ENCODE assay signal across 26 cellular contexts in the genomic region with DNA sequence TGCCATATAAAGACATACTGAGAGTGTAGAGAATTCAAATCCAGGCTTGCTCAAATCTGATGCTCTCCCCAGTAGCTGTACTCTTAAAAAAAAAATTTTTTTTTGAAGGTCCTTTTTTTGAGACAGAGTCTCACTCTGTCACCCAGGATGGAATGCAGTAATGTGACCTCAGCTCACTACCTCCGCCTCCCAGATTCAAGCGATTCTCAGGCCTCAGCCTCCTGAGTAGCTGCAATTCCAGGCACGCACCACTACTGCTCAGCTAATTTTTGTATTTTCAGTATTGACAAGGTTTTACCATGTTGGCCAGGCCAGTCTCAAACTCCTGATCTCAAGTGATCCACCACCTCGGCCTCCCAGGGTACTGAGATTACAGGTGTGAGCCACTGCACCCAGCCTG. TPM values are rescaled to one million over a fixed set of nuclear protein-coding genes. Genes with fewer than 3 reads are reported as not detected.
DNase-seq lines count a peak whose midpoint lies in the region; ATAC-seq, FAIRE-seq and TF ChIP-seq lines count a peak whose summit lies in the region.
"Had no signal": no experiment of that assay in that cellular context is flagged by ENCODE, and none has a peak within 500 bp of the region (broad histone marks: within the 10 kb centered on the region; RNA-seq: fewer than 3 reads in every experiment).

No MANE protein-coding gene starts in this region.

- no peak for FAIRE-seq in K562 (lab: Jason Lieb, UNC)
- FAIRE-seq: G401.6 had no signal

- H3K36me3 ChIP-seq in K562 (ENCODE audit: control insufficient read depth, insufficient read depth, low read length) (no peaks in the 10 kb centered on the region), gastrocnemius medialis (peaks cover 0 to 78% of the 10 kb centered on the region in 2 donors)
- H3K36me3 ChIP-seq: BLaER1 treated with 17β-estradiol and CSF1 and Interleukin-3, amounts not matched to agents 10 nM and 100 nM; Peyer's patch had no signal

- H3K4me1 Mint-ChIP-seq in activated naive CD4-positive, alpha-beta T cell treated with anti-CD3 and anti-CD28 coated beads, Interleukin-2, amount 50 U/mL, for 24 hours = peaks cover 12% of the 10 kb centered on the region

- H3K9ac ChIP-seq in K562 (ENCODE audit: insufficient read depth in 1 of 2, low read depth in 2 of 2, low read length in 2 of 2) = no peak overlapping the region
- H3K9ac ChIP-seq: BLaER1 treated with 17β-estradiol and CSF1 and Interleukin-3, amounts not matched to agents 10 nM and 100 nM had no signal

- no peak for TF ChIP-seq RAD21 in K562 (CRISPR knock-in tag; conservative IDR thresholded peaks at IDR 0.05 in 1 of 2, IDR thresholded peaks at IDR 0.05 in 1 of 2)

- no peaks in the 10 kb centered on the region for H3K9me3 ChIP-seq in K562 (replicated peaks; ENCODE audit: control insufficient read depth, insufficient read depth, low read depth, low read length)
- H3K9me3 ChIP-seq in gastrocnemius medialis = no peaks in the 10 kb centered on the region
- H3K9me3 ChIP-seq: Peyer's patch, SJCRH30 had no signal

- H3K4me2 ChIP-seq in K562 (ENCODE audit: insufficient read depth, low read length) = no peak overlapping the region
- H3K4me2 ChIP-seq: BLaER1 treated with 17β-estradiol and CSF1 and Interleukin-3, amounts not matched to agents 10 nM and 100 nM had no signal

- H3K27ac ChIP-seq in K562 (ENCODE audit: extremely low read depth, low read depth, low read length) = no peak overlapping the region
- peak overlapping the region; percentile 32 to 74 (median 53) for H3K27ac ChIP-seq in gastrocnemius medialis
- H3K27ac ChIP-seq: 22Rv1; BLaER1 treated with 17β-estradiol and CSF1 and Interleukin-3, amounts not matched to agents 10 nM and 100 nM; SJCRH30 had no signal

- H3K79me2 ChIP-seq in K562 (ENCODE audit: control insufficient read depth, insufficient read depth, low read length) = no peaks in the 10 kb centered on the region

- peaks cover 1% of the 10 kb centered on the region for H3K27me3 Mint-ChIP-seq in activated naive CD4-positive, alpha-beta T cell treated with anti-CD3 and anti-CD28 coated beads, Interleukin-2, amount 50 U/mL, for 24 hours

- TF ChIP-seq EP300 in K562 (IDR thresholded peaks at IDR 0.05; ENCODE audit: low read length) = no peak

- H4K20me1 ChIP-seq in K562 (replicated peaks; ENCODE audit: control insufficient read depth, insufficient read depth, low read length) = no peaks in the 10 kb centered on the region
- H4K20me1 ChIP-seq: BLaER1 treated with 17β-estradiol and CSF1 and Interleukin-3, amounts not matched to agents 10 nM and 100 nM had no signal

- WGBS in K562 (ENCODE audit: insufficient coverage, low coverage, missing lambda C conversion rate) = 4% methylated on average over 4 of the region's 4 CpGs

- no peak overlapping the region for H2AFZ ChIP-seq in K562 (ENCODE audit: low read depth, low read length)

- TF ChIP-seq CTCF in K562 (IDR thresholded peaks at IDR 0.05 in 2 of 3, conservative IDR thresholded peaks at IDR 0.05 in 1 of 3; ENCODE audit: insufficient read depth in 2 of 3, low read depth in 1 of 3, low read length in 3 of 3) (no peak), gastrocnemius medialis (IDR thresholded peaks at IDR 0.05 in 4 of 5, conservative IDR thresholded peaks at IDR 0.05 in 1 of 5) (no peak)

- H3K4me1 ChIP-seq in K562 (replicated peaks in 1 of 2; ENCODE audit: control insufficient read depth in 2 of 2, insufficient read depth in 2 of 2, low read length in 2 of 2) = peaks cover 0 to 16% of the 10 kb centered on the region in 2 experiments; a peak in 3 of 5 replicates
- H3K4me1 ChIP-seq in gastrocnemius medialis = peaks cover 1 to 17% of the 10 kb centered on the region in 2 donors
- H3K4me1 ChIP-seq: BLaER1 treated with 17β-estradiol and CSF1 and Interleukin-3, amounts not matched to agents 10 nM and 100 nM; SJCRH30 had no signal

- no peak overlapping the region for H3K27ac Mint-ChIP-seq in activated naive CD4-positive, alpha-beta T cell treated with anti-CD3 and anti-CD28 coated beads, Interleukin-2, amount 50 U/mL, for 24 hours
- H3K27ac Mint-ChIP-seq: HFFc6 had no signal

- H3K4me3 ChIP-seq in K562 (no peak overlapping the region), gastrocnemius medialis (no peak overlapping the region)
- H3K4me3 ChIP-seq: BLaER1 treated with 17β-estradiol and CSF1 and Interleukin-3, amounts not matched to agents 10 nM and 100 nM; Peyer's patch; SJCRH30 had no signal

- intact Hi-C loops in K562 (cut with micrococcal nuclease) = no loop called here
- intact Hi-C loops in gastrocnemius medialis (cut with DNase I; ENCODE audit: low total_unique reads) = no loop called here

- in situ Hi-C loops in K562 (cut with MboI) (no loop called here), gastrocnemius medialis (cut with MboI; ENCODE audit: low sequenced_read_pairs in 4 of 4) (loop anchor here in 1 of 4 donors (10.0 kb wide), 1 partner anchor 58 kb away; no protein-coding TSS in a partner anchor)

- BruUV-seq in K562 (replicated peaks; lab: Mats Ljungman, UMichigan) = no TSS peak

- peaks cover 4% of the 10 kb centered on the region for H3K9me1 ChIP-seq in K562 (ENCODE audit: control insufficient read depth, insufficient read depth, low read length)

- POLR2A ChIA-PET in K562 (lab: Yijun Ruan, JAX) = interaction anchor here (0.6 kb wide), 1 partner anchor 69 kb away, joined by 3 read pairs; no protein-coding TSS in a partner anchor

- H3K9me3 Mint-ChIP-seq in activated naive CD4-positive, alpha-beta T cell treated with anti-CD3 and anti-CD28 coated beads, Interleukin-2, amount 50 U/mL, for 24 hours = no peaks in the 10 kb centered on the region
- H3K9me3 Mint-ChIP-seq: CD8-positive, alpha-beta memory T cell; HFFc6 had no signal

- peak; percentile 25; the same call in 2 of the 3 replicates for ATAC-seq in K562
- ATAC-seq in gastrocnemius medialis = no peak
- no peak for ATAC-seq in HG03108 (IDR thresholded peaks at IDR 0.05; ENCODE audit: unreplicated experiment)

- H3K27me3 ChIP-seq in K562 (ENCODE audit: control insufficient read depth in 2 of 2, insufficient read depth in 2 of 2, low read length in 2 of 2) (peaks cover 54 to 78% of the 10 kb centered on the region in 2 experiments), gastrocnemius medialis (no peaks in the 10 kb centered on the region)
- H3K27me3 ChIP-seq: Peyer's patch, SJCRH30 had no signal

- TF ChIP-seq POLR2A in K562 (conservative IDR thresholded peaks at IDR 0.05) (no peak), gastrocnemius medialis (IDR thresholded peaks at IDR 0.05) (no peak)

- no peak for DNase-seq in activated naive CD4-positive, alpha-beta T cell treated with anti-CD3 and anti-CD28 coated beads, Interleukin-2, amount 50 U/mL, for 16 hours
- DNase-seq in K562 (ENCODE audit: extremely low read depth in 1 of 4, low spot score in 3 of 4) (no peak), islet precursor cell (peak; percentile 76), gastrocnemius medialis (no peak), NCI-H510A (lab: John Stamatoyannopoulos, UW) (no peak), NCI-H510A treated with DMSO at 0.1 percent for 48 hours (lab: John Stamatoyannopoulos, UW) (no peak)
- DNase-seq: ACHN; CD8-positive, alpha-beta memory T cell; HFFc6; MM.1S; NCI-H1048; NCI-H1436; NCI-H187 treated with DMSO at 0.1 percent for 48 hours; NCI-H2107; NCI-H82; Peyer's patch; SJCRH30 had no signal

- CTCF ChIA-PET in K562 (lab: Yijun Ruan, JAX; ENCODE audit: low intra/inter-chr PET ratio) = no interaction called here

- H3K4me3 Mint-ChIP-seq in activated naive CD4-positive, alpha-beta T cell treated with anti-CD3 and anti-CD28 coated beads, Interleukin-2, amount 50 U/mL, for 24 hours = peak overlapping the region; percentile 23
- H3K4me3 Mint-ChIP-seq: HFFc6 had no signal

- H3K36me3 Mint-ChIP-seq in activated naive CD4-positive, alpha-beta T cell treated with anti-CD3 and anti-CD28 coated beads, Interleukin-2, amount 50 U/mL, for 24 hours = no peaks in the 10 kb centered on the region

RNA-seq across cellular contexts. Expression of gene STYXL2, which starts 28.7 kb away (rescaled TPM):
- total RNA-seq in K562 (2011; cell fraction: chromatin; rRNA removed; ENCODE audit: low replicate concordance) = not detected in 2 replicates
- not detected in 2 replicates for total RNA-seq in K562 (2011; cell fraction: nucleolus; rRNA removed)
- total RNA-seq in K562 (2011; cell fraction: nucleoplasm; rRNA removed) = not detected in 2 replicates
- total RNA-seq in K562 (2014; rRNA removed) (not detected in 2 replicates), K562 (2014; rRNA removed; fragmentation: Illumina TruSeq; extraction: Trizol) (not detected in 2 replicates), K562 (2015; rRNA removed; fragmentation: Illumina TruSeq; extraction: Trizol) (not detected in 2 replicates), K562 (2021) (not detected in 2 replicates), gastrocnemius medialis (100 to 1,000 TPM in 1 of 4 donors, 10 to 100 TPM in 3; 63.7 to 159 (median 89.1) TPM)
- polyA plus RNA-seq in K562 (2011; rRNA removed) (not detected in 2 replicates), K562 (2014; fragmentation: Illumina TruSeq; extraction: Trizol) (not detected in 2 replicates), K562 (2014; fragmentation: Nextera tagmentation; extraction: Ambion mirVana) (not detected), K562 (2014; rRNA removed) (not detected in 2 replicates)
- not detected in 2 replicates for polyA plus RNA-seq in K562 (2011; cell fraction: cytosol; rRNA removed)
- not detected in 2 replicates for polyA plus RNA-seq in K562 (2011; cell fraction: nucleus; rRNA removed)
- not detected in 2 replicates for polyA plus RNA-seq in K562 (2012)
- polyA minus RNA-seq in K562 (2011; rRNA and poly(A)+ RNA removed) = not detected in 2 replicates
- polyA minus RNA-seq in K562 (2011; cell fraction: cytosol; rRNA and poly(A)+ RNA removed) = not detected in 2 replicates
- polyA minus RNA-seq in K562 (2011; cell fraction: nucleus; rRNA and poly(A)+ RNA removed) = not detected in 2 replicates
- total RNA-seq: CD8-positive, alpha-beta memory T cell; Daoy; HFFc6; NCI-H460; OCI-LY7; Peyer's patch had no signal
- polyA plus RNA-seq: CD8-positive, alpha-beta memory T cell had no signal

RNA-seq across cellular contexts. Expression of gene GPA33, which starts 32.4 kb away (rescaled TPM):
- not detected in 2 replicates for total RNA-seq in K562 (2011; cell fraction: chromatin; rRNA removed; ENCODE audit: low replicate concordance)
- total RNA-seq in K562 (2011; cell fraction: nucleolus; rRNA removed) = not detected in 2 replicates
- total RNA-seq in K562 (2011; cell fraction: nucleoplasm; rRNA removed) = not detected in 2 replicates
- total RNA-seq in K562 (2014; rRNA removed) (not detected in 2 replicates), K562 (2014; rRNA removed; fragmentation: Illumina TruSeq; extraction: Trizol) (not detected in 2 replicates), K562 (2015; rRNA removed; fragmentation: Illumina TruSeq; extraction: Trizol) (not detected in 2 replicates), K562 (2021) (0.07 and 0.13 TPM in 2 replicates), gastrocnemius medialis (1 to 10 TPM in 1 of 4 donors, not detected in 3; 1.9 TPM)
- polyA plus RNA-seq in K562 (2011; rRNA removed) (not detected in 2 replicates), K562 (2014; fragmentation: Illumina TruSeq; extraction: Trizol) (not detected in 2 replicates), K562 (2014; fragmentation: Nextera tagmentation; extraction: Ambion mirVana) (not detected), K562 (2014; rRNA removed) (not detected in 2 replicates)
- not detected in 2 replicates for polyA plus RNA-seq in K562 (2011; cell fraction: cytosol; rRNA removed)
- polyA plus RNA-seq in K562 (2011; cell fraction: nucleus; rRNA removed) = not detected in 2 replicates
- not detected in 2 replicates for polyA plus RNA-seq in K562 (2012)
- not detected in 2 replicates for polyA minus RNA-seq in K562 (2011; rRNA and poly(A)+ RNA removed)
- polyA minus RNA-seq in K562 (2011; cell fraction: cytosol; rRNA and poly(A)+ RNA removed) = not detected in 2 replicates
- polyA minus RNA-seq in K562 (2011; cell fraction: nucleus; rRNA and poly(A)+ RNA removed) = not detected in 2 replicates
- total RNA-seq: Daoy, H4, HFFc6, NCI-H460, OCI-LY7 had no signal

Comparison
In these comparisons a context has a peak if more than half of its experiments do, and no peak if none do; other contexts are left out.
1. RNA of gene STYXL2, which starts 28.7 kb away (total RNA-seq): 63.7 to 159 TPM in gastrocnemius medialis; not detected in K562; every median in the first group is over 10 times any median in the second.